ENCODE assay signal across 8 cellular contexts in the genomic region with DNA sequence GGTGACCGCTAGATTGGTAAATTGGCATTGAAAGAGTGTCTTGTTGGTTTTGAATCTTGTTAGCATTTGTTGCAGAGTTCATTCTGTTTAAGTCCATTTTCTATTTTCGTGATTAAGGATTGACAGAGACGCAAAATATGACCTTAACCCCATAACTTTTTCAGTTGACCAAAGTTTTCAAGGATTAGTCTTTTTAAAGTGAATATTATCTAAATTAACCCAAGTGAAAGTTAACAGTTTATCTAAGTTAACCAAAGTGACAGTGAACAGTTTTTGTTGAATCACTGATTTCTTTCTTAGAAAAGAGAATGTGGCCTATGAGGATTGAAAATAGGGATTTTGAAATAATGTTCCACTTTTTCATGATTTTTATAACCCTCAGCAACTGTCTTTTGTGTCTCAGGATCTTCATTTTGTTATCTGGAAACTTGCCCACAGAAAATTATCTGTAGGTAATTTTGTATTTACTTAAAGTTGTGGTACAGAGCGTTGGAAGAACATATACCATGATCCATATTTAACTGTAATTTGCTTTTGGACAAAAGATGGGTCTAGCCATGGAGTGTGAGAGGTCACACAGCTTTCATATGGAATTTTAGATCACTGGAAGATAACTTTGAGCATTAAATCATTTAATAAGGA. TPM values are rescaled to one million over a fixed set of nuclear protein-coding genes. Genes with fewer than 3 reads are reported as not detected.
DNase-seq lines count a peak whose midpoint lies in the region; ATAC-seq and TF ChIP-seq lines count a peak whose summit lies in the region.

No MANE protein-coding gene starts in this region.

- H3K9me3 ChIP-seq in ES-I3 (ENCODE audit: control insufficient read depth, insufficient read depth, low read length): no peaks in the 10 kb centered on the region
- H3K9me3 ChIP-seq in SJCRH30 (replicated peaks): no peaks in the 10 kb centered on the region
- no peaks in the 10 kb centered on the region for H3K9me3 ChIP-seq in esophagus muscularis mucosa
- no peaks in the 10 kb centered on the region for H3K9me3 ChIP-seq in prostate gland

- H3K4me3 ChIP-seq in SJCRH30 (peak overlapping the region; percentile 78), esophagus muscularis mucosa (peak overlapping the region; percentile 91 to 97 (median 96)), prostate gland (peak overlapping the region; percentile 96 to 99)

- TF ChIP-seq POLR2A in esophagus muscularis mucosa (IDR thresholded peaks at IDR 0.05; ENCODE audit: low read depth): no peak
- no peak for TF ChIP-seq POLR2A in prostate gland (IDR thresholded peaks at IDR 0.05)

- no peak overlapping the region for H3K27ac ChIP-seq in SJCRH30
- peak overlapping the region; percentile 99 to 100 (median 100) for H3K27ac ChIP-seq in esophagus muscularis mucosa (replicated peaks in 1 of 4)
- peak overlapping the region; percentile 99 to 100 for H3K27ac ChIP-seq in prostate gland

- H3K9ac ChIP-seq in ES-I3 (ENCODE audit: low read depth, low read length): peak overlapping the region; percentile 74

- no peak for ATAC-seq in GM19023 (IDR thresholded peaks at IDR 0.05; ENCODE audit: unreplicated experiment)

- 26% methylated on average over 4 of the region's 4 CpGs for WGBS in esophagus muscularis mucosa
- WGBS in prostate gland: 43% methylated on average over 4 of the region's 4 CpGs

- H3K36me3 ChIP-seq in ES-I3 (ENCODE audit: insufficient read depth, low read length) (no peaks in the 10 kb centered on the region), SJCRH30 (no peaks in the 10 kb centered on the region), esophagus muscularis mucosa (peaks cover 0 to 6% (median 0%) of the 10 kb centered on the region in 4 donors), prostate gland (no peaks in the 10 kb centered on the region)

- intact Hi-C loops in esophagus muscularis mucosa (cut with DNase I): loop anchor here (10.0 kb wide), 2 partner anchors 449 to 649 kb away; partner anchors contain the start of gene FBXL5
- intact Hi-C loops in prostate gland (cut with DNase I): loop anchor here (5.0 to 10.0 kb wide), 5 partner anchors 141 to 649 kb away; partner anchors contain the start of gene FBXL5
- intact Hi-C loops in posterior cingulate gyrus (cut with DNase I): loop anchor here (10.0 kb wide), 1 partner anchor 649 kb away; the partner anchor contains the start of gene FBXL5

- DNase-seq in SJCRH30 (no peak), esophagus muscularis mucosa (ENCODE audit: extremely low spot score) (no peak), prostate gland (ENCODE audit: low spot score) (no peak), activated gamma-delta T cell (lab: John Stamatoyannopoulos, UW) (no peak), HUDEP-2 (lab: John Stamatoyannopoulos, UW; ENCODE audit: unreplicated experiment in 76 of 76) (no peak), posterior cingulate gyrus (no peak)

- H3K27me3 ChIP-seq in SJCRH30 (peaks cover 4% of the 10 kb centered on the region; the same call in 1 of the 2 replicates), esophagus muscularis mucosa (no peaks in the 10 kb centered on the region), prostate gland (replicated peaks; ENCODE audit: insufficient read depth) (no peaks in the 10 kb centered on the region)

- H3K4me1 ChIP-seq in ES-I3 (ENCODE audit: insufficient read depth, low read length): peaks cover 8% of the 10 kb centered on the region
- H3K4me1 ChIP-seq in SJCRH30: peaks cover 7% of the 10 kb centered on the region; the same call in 1 of the 2 replicates
- peaks cover 36 to 58% (median 53%) of the 10 kb centered on the region in 4 donors for H3K4me1 ChIP-seq in esophagus muscularis mucosa
- no peaks in the 10 kb centered on the region for H3K4me1 ChIP-seq in prostate gland (replicated peaks)

- TF ChIP-seq CTCF in esophagus muscularis mucosa (IDR thresholded peaks at IDR 0.05): no peak
- TF ChIP-seq CTCF in prostate gland (IDR thresholded peaks at IDR 0.05): no peak

- TF ChIP-seq EP300 in esophagus muscularis mucosa (IDR thresholded peaks at IDR 0.05): no peak

RNA-seq across cellular contexts. Expression of gene CPEB2, which starts 3.3 kb away (rescaled TPM):
- total RNA-seq in SJCRH30 (2014; rRNA removed; shearing (Covaris generic)): 0.56 and 0.73 TPM in 2 replicates
- total RNA-seq in esophagus muscularis mucosa: 10 to 100 TPM; 23.7 to 35.7 (median 25.6) TPM
- total RNA-seq in prostate gland: 10 to 100 TPM; 14.5 to 47.3 TPM
